2 cellular contexts compared by ENCODE assay signal in the genomic region with DNA sequence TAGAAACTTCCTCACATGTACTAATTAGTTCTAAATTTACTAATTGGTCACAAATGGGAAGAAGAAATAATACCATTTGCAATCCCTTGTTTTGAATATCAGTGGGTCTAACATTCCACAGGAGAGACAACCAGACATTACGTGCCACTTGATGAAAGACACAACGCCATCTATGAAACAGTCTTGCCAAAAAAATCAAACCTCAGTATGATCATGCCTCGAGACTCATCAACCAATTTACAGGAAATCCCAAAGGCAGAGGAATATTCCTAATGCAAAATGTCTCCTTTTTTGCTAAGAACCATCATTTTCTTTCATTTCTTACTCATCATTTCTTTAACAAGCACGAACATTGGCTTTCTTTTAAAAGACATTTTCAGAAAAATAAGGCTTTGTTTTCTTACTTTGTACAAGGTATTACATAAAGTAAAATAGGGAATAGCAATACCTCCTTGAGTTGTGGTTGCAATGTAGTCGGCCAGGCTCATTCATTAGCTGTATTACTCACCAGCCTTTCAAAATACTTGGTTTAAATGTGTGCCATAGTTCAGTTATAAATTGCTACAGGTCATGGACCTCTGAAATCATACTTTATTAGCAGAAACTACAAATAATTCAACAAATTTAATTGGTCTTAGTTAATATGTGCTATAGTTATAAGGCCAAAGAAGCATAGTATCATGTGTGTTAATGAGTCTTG.
TF ChIP-seq lines count a peak whose summit lies in the region.

No MANE protein-coding gene starts in this region.

TF ChIP-seq in IMR-90, 13 proteins besides CTCF, POLR2A, EP300 and RAD21:
- TF ChIP-seq MXI1 (IDR thresholded peaks at IDR 0.05; ENCODE audit: borderline replicate concordance, low read depth, low read length), result no peak
- TF ChIP-seq CEBPB (IDR thresholded peaks at IDR 0.05; ENCODE audit: low read depth, low read length), result no peak
- TF ChIP-seq SMC3 (IDR thresholded peaks at IDR 0.05; ENCODE audit: low read depth, low read length), result no peak

TF ChIP-seq in SK-N-SH, 30 proteins besides CTCF, POLR2A, EP300 and RAD21:
- TF ChIP-seq ZBTB33 (IDR thresholded peaks at IDR 0.05; ENCODE audit: borderline replicate concordance, low read depth) (no peak), TAF1 (IDR thresholded peaks at IDR 0.05; ENCODE audit: borderline replicate concordance, low read depth, low read length) (no peak), YY1 (IDR thresholded peaks at IDR 0.05; ENCODE audit: low read depth) (no peak), NRF1 (IDR thresholded peaks at IDR 0.05; ENCODE audit: low read depth, low read length) (no peak), GABPA (IDR thresholded peaks at IDR 0.05; ENCODE audit: low read depth) (no peak), POLR2AphosphoS5 (IDR thresholded peaks at IDR 0.05; ENCODE audit: low read depth, low read length) (no peak), JUND (IDR thresholded peaks at IDR 0.05) (no peak), FOXJ3 (CRISPR knock-in tag; IDR thresholded peaks at IDR 0.05) (no peak), USF2 (IDR thresholded peaks at IDR 0.05; ENCODE audit: borderline replicate concordance, low read depth, low read length) (no peak), MXI1 (IDR thresholded peaks at IDR 0.05; ENCODE audit: low read depth, low read length) (no peak), FOXM1 (IDR thresholded peaks at IDR 0.05; ENCODE audit: low read depth) (no peak), RCOR1 (IDR thresholded peaks at IDR 0.05; ENCODE audit: low read length) (no peak), NFIC (IDR thresholded peaks at IDR 0.05; ENCODE audit: borderline replicate concordance) (no peak), CHD2 (IDR thresholded peaks at IDR 0.05; ENCODE audit: low read length, partially characterized antibody) (no peak)
- TF ChIP-seq, protein P1, sequence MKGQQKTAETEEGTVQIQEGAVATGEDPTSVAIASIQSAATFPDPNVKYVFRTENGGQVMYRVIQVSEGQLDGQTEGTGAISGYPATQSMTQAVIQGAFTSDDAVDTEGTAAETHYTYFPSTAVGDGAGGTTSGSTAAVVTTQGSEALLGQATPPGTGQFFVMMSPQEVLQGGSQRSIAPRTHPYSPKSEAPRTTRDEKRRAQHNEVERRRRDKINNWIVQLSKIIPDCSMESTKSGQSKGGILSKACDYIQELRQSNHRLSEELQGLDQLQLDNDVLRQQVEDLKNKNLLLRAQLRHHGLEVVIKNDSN (IDR thresholded peaks at IDR 0.05; ENCODE audit: borderline replicate concordance, low read depth), result no peak
- TF ChIP-seq, protein P2, sequence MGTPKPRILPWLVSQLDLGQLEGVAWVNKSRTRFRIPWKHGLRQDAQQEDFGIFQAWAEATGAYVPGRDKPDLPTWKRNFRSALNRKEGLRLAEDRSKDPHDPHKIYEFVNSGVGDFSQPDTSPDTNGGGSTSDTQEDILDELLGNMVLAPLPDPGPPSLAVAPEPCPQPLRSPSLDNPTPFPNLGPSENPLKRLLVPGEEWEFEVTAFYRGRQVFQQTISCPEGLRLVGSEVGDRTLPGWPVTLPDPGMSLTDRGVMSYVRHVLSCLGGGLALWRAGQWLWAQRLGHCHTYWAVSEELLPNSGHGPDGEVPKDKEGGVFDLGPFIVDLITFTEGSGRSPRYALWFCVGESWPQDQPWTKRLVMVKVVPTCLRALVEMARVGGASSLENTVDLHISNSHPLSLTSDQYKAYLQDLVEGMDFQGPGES (IDR thresholded peaks at IDR 0.05; ENCODE audit: low read depth, low read length), result no peak
